Comparison of ENCODE assay signal across 1 cellular context in the genomic region with DNA sequence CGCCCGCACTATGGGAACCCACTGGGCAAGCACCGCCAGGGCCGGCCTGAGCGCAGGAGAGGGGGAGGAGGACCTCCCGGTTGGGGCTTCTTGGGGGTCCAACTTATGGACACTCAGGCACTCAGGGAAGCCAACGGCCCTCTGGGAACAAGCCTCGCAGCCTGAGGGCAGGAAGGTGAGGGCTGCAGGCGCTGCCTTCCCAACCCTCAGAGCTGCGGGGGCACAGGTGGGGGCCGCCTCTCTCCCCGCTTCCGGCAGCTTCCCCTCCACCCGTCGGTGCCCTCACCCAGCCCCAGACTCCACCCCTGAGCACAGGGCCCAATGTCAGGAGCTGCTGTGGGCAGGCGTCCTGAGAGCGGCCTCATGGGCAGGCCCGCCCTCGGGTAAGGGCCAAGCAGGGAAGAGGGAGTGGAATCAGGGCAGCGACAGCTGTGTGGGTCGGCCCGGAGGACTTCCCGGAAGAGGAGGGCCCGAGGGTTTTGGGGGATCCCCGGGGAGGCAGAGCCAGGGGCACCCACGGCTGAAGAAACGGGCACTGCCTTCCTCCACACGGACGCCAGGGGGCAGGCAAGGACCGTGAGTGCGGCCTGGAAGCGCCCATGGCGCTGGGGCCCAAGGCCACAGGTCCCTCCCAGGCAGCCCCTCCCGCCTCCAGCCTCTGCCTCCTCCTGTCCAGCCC.
TF ChIP-seq lines count a peak whose summit lies in the region.

No MANE protein-coding gene starts in this region.

TF ChIP-seq in HEK293, 187 proteins besides CTCF, POLR2A, EP300 and RAD21 (continued from another document and continues in another):
- TF ChIP-seq ZNF555 (tag by site-specific recombination; conservative IDR thresholded peaks at IDR 0.05): no peak
- TF ChIP-seq ZFP41 (tag by site-specific recombination; IDR thresholded peaks at IDR 0.05; ENCODE audit: borderline replicate concordance): no peak
- TF ChIP-seq ZFP37 (tag by site-specific recombination; IDR thresholded peaks at IDR 0.05): peak; percentile 56; the same call in 1 of the 2 replicates
- no peak for TF ChIP-seq ZNF785 (tag by site-specific recombination; IDR thresholded peaks at IDR 0.05)
- peak; percentile 54 for TF ChIP-seq ZBTB20 (tag by site-specific recombination; IDR thresholded peaks at IDR 0.05)
- TF ChIP-seq ZFHX2 (tag by site-specific recombination; conservative IDR thresholded peaks at IDR 0.05): peak; percentile 82
- no peak for TF ChIP-seq FEZF1 (tag by site-specific recombination; IDR thresholded peaks at IDR 0.05)
- no peak for TF ChIP-seq ZNF473 (tag by site-specific recombination; IDR thresholded peaks at IDR 0.05)
- no peak for TF ChIP-seq ZNF501 (tag by site-specific recombination; IDR thresholded peaks at IDR 0.05)
- peak; percentile 82; the same call in 1 of the 2 replicates for TF ChIP-seq BCL11A (tag by site-specific recombination; IDR thresholded peaks at IDR 0.05; ENCODE audit: low read depth)
- no peak for TF ChIP-seq ZNF707 (tag by site-specific recombination; IDR thresholded peaks at IDR 0.05)
- no peak for TF ChIP-seq ZBTB21 (tag by site-specific recombination; IDR thresholded peaks at IDR 0.05)
- TF ChIP-seq, protein P1, sequence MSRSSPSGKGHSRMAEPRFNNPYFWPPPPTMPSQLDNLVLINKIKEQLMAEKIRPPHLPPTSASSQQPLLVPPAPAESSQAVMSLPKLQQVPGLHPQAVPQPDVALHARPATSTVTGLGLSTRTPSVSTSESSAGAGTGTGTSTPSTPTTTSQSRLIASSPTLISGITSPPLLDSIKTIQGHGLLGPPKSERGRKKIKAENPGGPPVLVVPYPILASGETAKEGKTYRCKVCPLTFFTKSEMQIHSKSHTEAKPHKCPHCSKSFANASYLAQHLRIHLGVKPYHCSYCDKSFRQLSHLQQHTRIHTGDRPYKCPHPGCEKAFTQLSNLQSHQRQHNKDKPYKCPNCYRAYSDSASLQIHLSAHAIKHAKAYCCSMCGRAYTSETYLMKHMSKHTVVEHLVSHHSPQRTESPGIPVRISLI (tag by site-specific recombination; IDR thresholded peaks at IDR 0.05): no peak
- TF ChIP-seq KLF1 (tag by site-specific recombination; IDR thresholded peaks at IDR 0.05): peak; percentile 60
- TF ChIP-seq ZEB2 (tag by site-specific recombination; IDR thresholded peaks at IDR 0.05): peak; percentile 86
- no peak for TF ChIP-seq ZNF19 (tag by site-specific recombination; IDR thresholded peaks at IDR 0.05; ENCODE audit: low read depth)
- no peak; the same call in 1 of the 2 replicates for TF ChIP-seq ZNF610 (tag by site-specific recombination; IDR thresholded peaks at IDR 0.05; ENCODE audit: borderline replicate concordance)
- TF ChIP-seq ZNF354C (tag by site-specific recombination; IDR thresholded peaks at IDR 0.05; ENCODE audit: borderline replicate concordance, low read depth): no peak
- TF ChIP-seq ZNF561 (tag by site-specific recombination; IDR thresholded peaks at IDR 0.05; ENCODE audit: borderline replicate concordance): peak; percentile 60; the same call in 1 of the 2 replicates
- TF ChIP-seq ZNF266 (tag by site-specific recombination; IDR thresholded peaks at IDR 0.05; ENCODE audit: low read depth): no peak
- TF ChIP-seq, protein P2, sequence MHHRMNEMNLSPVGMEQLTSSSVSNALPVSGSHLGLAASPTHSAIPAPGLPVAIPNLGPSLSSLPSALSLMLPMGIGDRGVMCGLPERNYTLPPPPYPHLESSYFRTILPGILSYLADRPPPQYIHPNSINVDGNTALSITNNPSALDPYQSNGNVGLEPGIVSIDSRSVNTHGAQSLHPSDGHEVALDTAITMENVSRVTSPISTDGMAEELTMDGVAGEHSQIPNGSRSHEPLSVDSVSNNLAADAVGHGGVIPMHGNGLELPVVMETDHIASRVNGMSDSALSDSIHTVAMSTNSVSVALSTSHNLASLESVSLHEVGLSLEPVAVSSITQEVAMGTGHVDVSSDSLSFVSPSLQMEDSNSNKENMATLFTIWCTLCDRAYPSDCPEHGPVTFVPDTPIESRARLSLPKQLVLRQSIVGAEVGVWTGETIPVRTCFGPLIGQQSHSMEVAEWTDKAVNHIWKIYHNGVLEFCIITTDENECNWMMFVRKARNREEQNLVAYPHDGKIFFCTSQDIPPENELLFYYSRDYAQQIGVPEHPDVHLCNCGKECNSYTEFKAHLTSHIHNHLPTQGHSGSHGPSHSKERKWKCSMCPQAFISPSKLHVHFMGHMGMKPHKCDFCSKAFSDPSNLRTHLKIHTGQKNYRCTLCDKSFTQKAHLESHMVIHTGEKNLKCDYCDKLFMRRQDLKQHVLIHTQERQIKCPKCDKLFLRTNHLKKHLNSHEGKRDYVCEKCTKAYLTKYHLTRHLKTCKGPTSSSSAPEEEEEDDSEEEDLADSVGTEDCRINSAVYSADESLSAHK (tag by site-specific recombination; IDR thresholded peaks at IDR 0.05): peak; percentile 88
- TF ChIP-seq ZNF280D (tag by site-specific recombination; IDR thresholded peaks at IDR 0.05): no peak
- TF ChIP-seq, protein P3, sequence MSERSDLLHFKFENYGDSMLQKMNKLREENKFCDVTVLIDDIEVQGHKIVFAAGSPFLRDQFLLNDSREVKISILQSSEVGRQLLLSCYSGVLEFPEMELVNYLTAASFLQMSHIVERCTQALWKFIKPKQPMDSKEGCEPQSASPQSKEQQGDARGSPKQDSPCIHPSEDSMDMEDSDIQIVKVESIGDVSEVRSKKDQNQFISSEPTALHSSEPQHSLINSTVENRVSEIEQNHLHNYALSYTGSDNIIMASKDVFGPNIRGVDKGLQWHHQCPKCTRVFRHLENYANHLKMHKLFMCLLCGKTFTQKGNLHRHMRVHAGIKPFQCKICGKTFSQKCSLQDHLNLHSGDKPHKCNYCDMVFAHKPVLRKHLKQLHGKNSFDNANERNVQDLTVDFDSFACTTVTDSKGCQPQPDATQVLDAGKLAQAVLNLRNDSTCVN (tag by site-specific recombination; optimal IDR thresholded peaks at IDR 0.05): peak; percentile 42
- TF ChIP-seq, protein P4, sequence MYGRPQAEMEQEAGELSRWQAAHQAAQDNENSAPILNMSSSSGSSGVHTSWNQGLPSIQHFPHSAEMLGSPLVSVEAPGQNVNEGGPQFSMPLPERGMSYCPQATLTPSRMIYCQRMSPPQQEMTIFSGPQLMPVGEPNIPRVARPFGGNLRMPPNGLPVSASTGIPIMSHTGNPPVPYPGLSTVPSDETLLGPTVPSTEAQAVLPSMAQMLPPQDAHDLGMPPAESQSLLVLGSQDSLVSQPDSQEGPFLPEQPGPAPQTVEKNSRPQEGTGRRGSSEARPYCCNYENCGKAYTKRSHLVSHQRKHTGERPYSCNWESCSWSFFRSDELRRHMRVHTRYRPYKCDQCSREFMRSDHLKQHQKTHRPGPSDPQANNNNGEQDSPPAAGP (tag by site-specific recombination; IDR thresholded peaks at IDR 0.05): peak; percentile 95
- TF ChIP-seq ZNF423 (tag by site-specific recombination; IDR thresholded peaks at IDR 0.05): peak; percentile 96
- TF ChIP-seq GLI4 (tag by site-specific recombination; IDR thresholded peaks at IDR 0.05): no peak
- TF ChIP-seq REST (tag by site-specific recombination; IDR thresholded peaks at IDR 0.05): peak; percentile 36; the same call in 1 of the 2 replicates
- TF ChIP-seq, protein P5, sequence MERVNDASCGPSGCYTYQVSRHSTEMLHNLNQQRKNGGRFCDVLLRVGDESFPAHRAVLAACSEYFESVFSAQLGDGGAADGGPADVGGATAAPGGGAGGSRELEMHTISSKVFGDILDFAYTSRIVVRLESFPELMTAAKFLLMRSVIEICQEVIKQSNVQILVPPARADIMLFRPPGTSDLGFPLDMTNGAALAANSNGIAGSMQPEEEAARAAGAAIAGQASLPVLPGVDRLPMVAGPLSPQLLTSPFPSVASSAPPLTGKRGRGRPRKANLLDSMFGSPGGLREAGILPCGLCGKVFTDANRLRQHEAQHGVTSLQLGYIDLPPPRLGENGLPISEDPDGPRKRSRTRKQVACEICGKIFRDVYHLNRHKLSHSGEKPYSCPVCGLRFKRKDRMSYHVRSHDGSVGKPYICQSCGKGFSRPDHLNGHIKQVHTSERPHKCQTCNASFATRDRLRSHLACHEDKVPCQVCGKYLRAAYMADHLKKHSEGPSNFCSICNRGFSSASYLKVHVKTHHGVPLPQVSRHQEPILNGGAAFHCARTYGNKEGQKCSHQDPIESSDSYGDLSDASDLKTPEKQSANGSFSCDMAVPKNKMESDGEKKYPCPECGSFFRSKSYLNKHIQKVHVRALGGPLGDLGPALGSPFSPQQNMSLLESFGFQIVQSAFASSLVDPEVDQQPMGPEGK (tag by site-specific recombination; IDR thresholded peaks at IDR 0.05): peak; percentile 95
- TF ChIP-seq ZNF121 (tag by site-specific recombination; IDR thresholded peaks at IDR 0.05): peak; percentile 25; the same call in 1 of the 2 replicates
- peak; percentile 81 for TF ChIP-seq ZNF692 (tag by site-specific recombination; IDR thresholded peaks at IDR 0.05)
- no peak for TF ChIP-seq ZNF184 (tag by site-specific recombination; IDR thresholded peaks at IDR 0.05)
- no peak for TF ChIP-seq ZNF18 (tag by site-specific recombination; IDR thresholded peaks at IDR 0.05)
- TF ChIP-seq GFI1B (tag by site-specific recombination; IDR thresholded peaks at IDR 0.05): no peak
- no peak for TF ChIP-seq ZNF366 (tag by site-specific recombination; conservative IDR thresholded peaks at IDR 0.05)
- peak; percentile 69; the same call in 1 of the 2 replicates for TF ChIP-seq ZNF629 (tag by site-specific recombination; IDR thresholded peaks at IDR 0.05)
- TF ChIP-seq WT1 (tag by site-specific recombination; IDR thresholded peaks at IDR 0.05): peak; percentile 54
- TF ChIP-seq, protein P6, sequence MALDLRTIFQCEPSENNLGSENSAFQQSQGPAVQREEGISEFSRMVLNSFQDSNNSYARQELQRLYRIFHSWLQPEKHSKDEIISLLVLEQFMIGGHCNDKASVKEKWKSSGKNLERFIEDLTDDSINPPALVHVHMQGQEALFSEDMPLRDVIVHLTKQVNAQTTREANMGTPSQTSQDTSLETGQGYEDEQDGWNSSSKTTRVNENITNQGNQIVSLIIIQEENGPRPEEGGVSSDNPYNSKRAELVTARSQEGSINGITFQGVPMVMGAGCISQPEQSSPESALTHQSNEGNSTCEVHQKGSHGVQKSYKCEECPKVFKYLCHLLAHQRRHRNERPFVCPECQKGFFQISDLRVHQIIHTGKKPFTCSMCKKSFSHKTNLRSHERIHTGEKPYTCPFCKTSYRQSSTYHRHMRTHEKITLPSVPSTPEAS (tag by site-specific recombination; IDR thresholded peaks at IDR 0.05): 0 out of 2 replicates have a peak, but pooled peaks have one; percentile 33
